Comparison of ENCODE assay signal across 27 cellular contexts in the genomic region with DNA sequence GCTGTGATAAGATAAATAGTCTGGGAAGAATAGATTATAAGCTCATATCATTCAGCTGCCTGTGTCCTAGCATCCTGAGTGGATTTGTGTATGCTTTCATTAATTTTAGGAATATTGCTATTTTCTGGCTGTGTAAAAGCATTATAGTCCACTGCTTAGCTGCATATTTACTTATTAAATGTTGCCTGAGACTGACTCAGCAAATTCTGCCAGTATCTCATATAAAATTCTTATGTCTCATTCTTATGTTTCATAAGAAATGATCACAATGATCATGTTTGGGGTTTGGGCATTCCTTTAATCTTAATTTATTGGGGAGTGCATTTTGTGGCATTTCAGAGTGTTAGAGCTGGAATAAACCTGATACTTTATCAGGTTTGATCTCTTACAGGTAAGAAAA. TPM values are rescaled to one million over a fixed set of nuclear protein-coding genes. Genes with fewer than 3 reads are reported as not detected.
"Had no signal": no experiment of that assay in that cellular context is flagged by ENCODE, and none has a peak within 500 bp of the region (broad histone marks: within the 10 kb centered on the region; RNA-seq: fewer than 3 reads in every experiment).

No MANE protein-coding gene starts in this region.

- H3K36me3 ChIP-seq: esophagus muscularis mucosa, neutrophil, tibial nerve, upper lobe of right lung, vagina had no signal

- H3K4me1 Mint-ChIP-seq: nephron progenitor cell; stimulated activated naive CD8-positive, alpha-beta T cell treated with anti-CD3 and anti-CD28 coated beads, Interleukin-15, amount 100 ng/mL, for 72 hours had no signal

- H3K27me3 ChIP-seq: dorsolateral prefrontal cortex, esophagus muscularis mucosa, foreskin keratinocyte, hepatocyte, neutrophil, testis, tibial nerve, upper lobe of right lung, vagina had no signal

- H3K9me3 ChIP-seq: esophagus muscularis mucosa, neutrophil, testis, tibial nerve, upper lobe of right lung, vagina had no signal

- ATAC-seq: foreskin keratinocyte; left colon; left ventricle myocardium superior; sciatic nerve; stimulated activated naive B cell treated with anti-CD40 and anti-IgM and Interleukin-4, amounts not matched to agents 10 μg/mL and 1 μg/mL and 100 μg/mL, for 72 hours; stimulated activated naive CD8-positive, alpha-beta T cell treated with anti-CD3 and anti-CD28 coated beads, Interleukin-15, amount 100 ng/mL, for 72 hours; upper lobe of right lung had no signal

- H3K4me3 Mint-ChIP-seq: naive B cell; nephron progenitor cell; stimulated activated naive B cell treated with anti-CD40 and anti-IgM and Interleukin-4, amounts not matched to agents 10 μg/mL and 1 μg/mL and 100 μg/mL, for 72 hours; stimulated activated naive CD8-positive, alpha-beta T cell treated with anti-CD3 and anti-CD28 coated beads, Interleukin-15, amount 100 ng/mL, for 72 hours had no signal

- H3K79me2 ChIP-seq: hepatocyte had no signal

- H3K36me3 Mint-ChIP-seq: naive B cell; stimulated activated naive B cell treated with anti-CD40 and anti-IgM and Interleukin-4, amounts not matched to agents 10 μg/mL and 1 μg/mL and 100 μg/mL, for 72 hours had no signal

- H3K4me2 ChIP-seq: hepatocyte had no signal

- H2AFZ ChIP-seq: hepatocyte had no signal

- H3K27me3 Mint-ChIP-seq: naive B cell; stimulated activated naive B cell treated with anti-CD40 and anti-IgM and Interleukin-4, amounts not matched to agents 10 μg/mL and 1 μg/mL and 100 μg/mL, for 72 hours; stimulated activated naive CD8-positive, alpha-beta T cell treated with anti-CD3 and anti-CD28 coated beads, Interleukin-15, amount 100 ng/mL, for 72 hours had no signal

- H3K27ac Mint-ChIP-seq: naive B cell; nephron progenitor cell; stimulated activated naive B cell treated with anti-CD40 and anti-IgM and Interleukin-4, amounts not matched to agents 10 μg/mL and 1 μg/mL and 100 μg/mL, for 72 hours; stimulated activated naive CD8-positive, alpha-beta T cell treated with anti-CD3 and anti-CD28 coated beads, Interleukin-15, amount 100 ng/mL, for 72 hours had no signal

- H3K4me1 ChIP-seq: testis, tibial nerve, upper lobe of right lung, vagina had no signal

- H3K9me3 Mint-ChIP-seq: nephron progenitor cell; stimulated activated naive B cell treated with anti-CD40 and anti-IgM and Interleukin-4, amounts not matched to agents 10 μg/mL and 1 μg/mL and 100 μg/mL, for 72 hours; stimulated activated naive CD8-positive, alpha-beta T cell treated with anti-CD3 and anti-CD28 coated beads, Interleukin-15, amount 100 ng/mL, for 72 hours had no signal

- H3K27ac ChIP-seq: dorsolateral prefrontal cortex, esophagus muscularis mucosa, foreskin keratinocyte, hepatocyte, neutrophil, skin epidermis, testis, tibial nerve, upper lobe of right lung, vagina had no signal

- DNase-seq: cortex of kidney; dorsolateral prefrontal cortex; effector CD8-positive, alpha-beta T cell; foreskin keratinocyte; head of caudate nucleus; left colon; left ventricle myocardium superior; mesendoderm; naive B cell; nephron progenitor cell; posterior cingulate gyrus; stimulated activated CD4-positive, alpha-beta T cell treated with anti-CD3 and anti-CD28 coated beads, Interleukin-2, amount 100 ng/mL, for 24 hours; stimulated activated CD4-positive, alpha-beta T cell treated with anti-CD3 and anti-CD28 coated beads, Interleukin-4, amount 100 ng/mL, for 4 hours; stimulated activated naive B cell treated with anti-CD40 and anti-IgM and Interleukin-4, amounts not matched to agents 10 μg/mL and 1 μg/mL and 100 μg/mL, for 72 hours; stimulated activated naive CD8-positive, alpha-beta T cell treated with anti-CD3 and anti-CD28 coated beads, Interleukin-15, amount 100 ng/mL, for 72 hours; testis; upper lobe of right lung had no signal

- H3K4me3 ChIP-seq: dorsolateral prefrontal cortex, esophagus muscularis mucosa, hepatocyte, skin epidermis, testis, tibial nerve, upper lobe of right lung, vagina had no signal

RNA-seq across cellular contexts. Expression of gene RASSF6, which starts 34.9 kb away (rescaled TPM):
- total RNA-seq: left ventricle myocardium superior, lung microvascular endothelial cell, osteoblast, pulmonary artery endothelial cell, sciatic nerve, tibial nerve had no signal
